In genomic region chr1:9294910-9295636, GRCh38 we compare ENCODE assay signal across 8 cellular contexts.
A peak's percentile ranks its signal among the peaks of the same experiment; 100 is the strongest.
DNase-seq lines count a peak whose midpoint lies in the region; ATAC-seq, FAIRE-seq and TF ChIP-seq lines count a peak whose summit lies in the region.

No MANE protein-coding gene starts in this region.

- peak; percentile 64 for DNase-seq in AG20443 (ENCODE audit: low spot score)
- DNase-seq in GM20000 (ENCODE audit: low spot score): peak; percentile 66
- DNase-seq in activated T-cell treated with anti-CD3 and anti-CD28 coated beads, Interleukin-2, amount 50 U/mL, for 48 hours: peak; percentile 46 to 54
- peak; percentile 91 for DNase-seq in kidney tubule cell (ENCODE audit: low spot score)
- peak; percentile 28 for DNase-seq in urothelium cell line (ENCODE audit: low spot score)
- DNase-seq in NCI-H524 (lab: John Stamatoyannopoulos, UW): no peak

- TF ChIP-seq CTCF in GM20000 (IDR thresholded peaks at IDR 0.05; ENCODE audit: extremely low read depth, missing control alignments): no peak

- ATAC-seq in GM18861 (IDR thresholded peaks at IDR 0.05; ENCODE audit: unreplicated experiment): no peak
- ATAC-seq in HG02798 (IDR thresholded peaks at IDR 0.05; ENCODE audit: poor library complexity, unreplicated experiment): no peak

- no peak for FAIRE-seq in urothelium cell line (lab: Jason Lieb, UNC)

Comparison
In these comparisons a context has a peak if more than half of its experiments do, and no peak if none do; other contexts are left out.
1. DNase-seq: peak in AG20443 (single experiment), GM20000 (single experiment), activated T-cell treated with anti-CD3 and anti-CD28 coated beads, Interleukin-2, amount 50 U/mL, for 48 hours (2 of 2), kidney tubule cell (single experiment) and urothelium cell line (single experiment); none in NCI-H524 (0 of 2).